1 cellular context compared by ENCODE assay signal in the genomic region with DNA sequence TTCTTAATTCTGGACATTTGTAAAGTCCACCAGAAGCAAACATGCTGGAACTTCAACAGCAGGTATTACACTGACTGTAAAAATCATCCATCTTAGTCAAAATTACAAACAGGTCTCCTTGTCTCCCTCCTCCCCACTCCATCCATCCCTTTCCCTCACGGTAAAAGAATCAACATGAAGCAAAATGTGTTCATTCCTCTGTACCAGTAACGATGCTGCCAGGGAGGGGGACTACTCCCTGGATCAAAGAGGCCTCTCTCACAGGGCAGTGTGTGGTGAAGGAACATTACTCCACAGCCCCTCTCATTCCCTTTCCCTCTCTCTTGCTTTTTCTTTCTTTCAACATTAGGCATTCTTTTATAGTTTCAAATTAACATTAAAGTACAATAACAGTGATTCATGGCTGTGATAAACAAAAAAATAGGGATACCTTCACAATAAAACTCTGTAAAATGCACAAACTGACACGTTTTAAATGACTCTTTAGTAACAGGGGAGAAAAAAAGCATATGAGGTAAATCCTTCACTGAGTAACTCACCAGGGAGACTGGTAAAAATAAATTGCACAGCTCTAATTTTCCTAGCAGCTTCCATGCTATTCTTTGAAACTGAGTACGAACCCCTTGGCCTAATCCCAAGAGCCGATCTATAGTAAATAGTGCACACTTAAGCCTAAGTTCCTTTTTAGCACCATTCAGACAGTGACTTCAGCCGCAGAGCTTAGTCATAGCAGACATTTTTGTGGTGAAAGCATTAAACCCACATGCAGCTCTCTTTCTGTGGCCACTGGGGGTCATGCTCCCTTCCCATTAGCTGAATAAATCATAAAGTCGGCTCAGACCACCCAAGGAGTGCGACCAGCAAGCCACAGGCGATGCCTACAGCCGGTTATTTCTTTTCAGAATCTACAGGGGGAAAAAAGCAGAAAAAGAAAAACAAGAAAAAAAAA.
TF ChIP-seq lines count a peak whose summit lies in the region.

No MANE protein-coding gene starts in this region.

TF ChIP-seq in GM12878, 131 proteins besides CTCF, POLR2A, EP300 and RAD21 (continued from another document and continues in another):
- TF ChIP-seq, protein P1, sequence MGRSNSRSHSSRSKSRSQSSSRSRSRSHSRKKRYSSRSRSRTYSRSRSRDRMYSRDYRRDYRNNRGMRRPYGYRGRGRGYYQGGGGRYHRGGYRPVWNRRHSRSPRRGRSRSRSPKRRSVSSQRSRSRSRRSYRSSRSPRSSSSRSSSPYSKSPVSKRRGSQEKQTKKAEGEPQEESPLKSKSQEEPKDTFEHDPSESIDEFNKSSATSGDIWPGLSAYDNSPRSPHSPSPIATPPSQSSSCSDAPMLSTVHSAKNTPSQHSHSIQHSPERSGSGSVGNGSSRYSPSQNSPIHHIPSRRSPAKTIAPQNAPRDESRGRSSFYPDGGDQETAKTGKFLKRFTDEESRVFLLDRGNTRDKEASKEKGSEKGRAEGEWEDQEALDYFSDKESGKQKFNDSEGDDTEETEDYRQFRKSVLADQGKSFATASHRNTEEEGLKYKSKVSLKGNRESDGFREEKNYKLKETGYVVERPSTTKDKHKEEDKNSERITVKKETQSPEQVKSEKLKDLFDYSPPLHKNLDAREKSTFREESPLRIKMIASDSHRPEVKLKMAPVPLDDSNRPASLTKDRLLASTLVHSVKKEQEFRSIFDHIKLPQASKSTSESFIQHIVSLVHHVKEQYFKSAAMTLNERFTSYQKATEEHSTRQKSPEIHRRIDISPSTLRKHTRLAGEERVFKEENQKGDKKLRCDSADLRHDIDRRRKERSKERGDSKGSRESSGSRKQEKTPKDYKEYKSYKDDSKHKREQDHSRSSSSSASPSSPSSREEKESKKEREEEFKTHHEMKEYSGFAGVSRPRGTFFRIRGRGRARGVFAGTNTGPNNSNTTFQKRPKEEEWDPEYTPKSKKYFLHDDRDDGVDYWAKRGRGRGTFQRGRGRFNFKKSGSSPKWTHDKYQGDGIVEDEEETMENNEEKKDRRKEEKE (IDR thresholded peaks at IDR 0.05): no peak
- TF ChIP-seq, protein P2, sequence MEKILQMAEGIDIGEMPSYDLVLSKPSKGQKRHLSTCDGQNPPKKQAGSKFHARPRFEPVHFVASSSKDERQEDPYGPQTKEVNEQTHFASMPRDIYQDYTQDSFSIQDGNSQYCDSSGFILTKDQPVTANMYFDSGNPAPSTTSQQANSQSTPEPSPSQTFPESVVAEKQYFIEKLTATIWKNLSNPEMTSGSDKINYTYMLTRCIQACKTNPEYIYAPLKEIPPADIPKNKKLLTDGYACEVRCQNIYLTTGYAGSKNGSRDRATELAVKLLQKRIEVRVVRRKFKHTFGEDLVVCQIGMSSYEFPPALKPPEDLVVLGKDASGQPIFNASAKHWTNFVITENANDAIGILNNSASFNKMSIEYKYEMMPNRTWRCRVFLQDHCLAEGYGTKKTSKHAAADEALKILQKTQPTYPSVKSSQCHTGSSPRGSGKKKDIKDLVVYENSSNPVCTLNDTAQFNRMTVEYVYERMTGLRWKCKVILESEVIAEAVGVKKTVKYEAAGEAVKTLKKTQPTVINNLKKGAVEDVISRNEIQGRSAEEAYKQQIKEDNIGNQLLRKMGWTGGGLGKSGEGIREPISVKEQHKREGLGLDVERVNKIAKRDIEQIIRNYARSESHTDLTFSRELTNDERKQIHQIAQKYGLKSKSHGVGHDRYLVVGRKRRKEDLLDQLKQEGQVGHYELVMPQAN (conservative IDR thresholded peaks at IDR 0.05): no peak
- peak; percentile 78 for TF ChIP-seq JUNB (IDR thresholded peaks at IDR 0.05)
- peak; percentile 39; the same call in 1 of the 3 replicates for TF ChIP-seq POU2F2 (IDR thresholded peaks at IDR 0.05; ENCODE audit: borderline replicate concordance, low read depth, low read length)
- TF ChIP-seq YBX1 (IDR thresholded peaks at IDR 0.05): no peak
- TF ChIP-seq SIX5 (IDR thresholded peaks at IDR 0.05; ENCODE audit: low read depth, low read length, severe bottlenecking): no peak
- TF ChIP-seq EGR1 (IDR thresholded peaks at IDR 0.05; ENCODE audit: borderline replicate concordance in 1 of 2, low read depth in 2 of 2, low read length in 2 of 2): no peak
- TF ChIP-seq, protein P3, sequence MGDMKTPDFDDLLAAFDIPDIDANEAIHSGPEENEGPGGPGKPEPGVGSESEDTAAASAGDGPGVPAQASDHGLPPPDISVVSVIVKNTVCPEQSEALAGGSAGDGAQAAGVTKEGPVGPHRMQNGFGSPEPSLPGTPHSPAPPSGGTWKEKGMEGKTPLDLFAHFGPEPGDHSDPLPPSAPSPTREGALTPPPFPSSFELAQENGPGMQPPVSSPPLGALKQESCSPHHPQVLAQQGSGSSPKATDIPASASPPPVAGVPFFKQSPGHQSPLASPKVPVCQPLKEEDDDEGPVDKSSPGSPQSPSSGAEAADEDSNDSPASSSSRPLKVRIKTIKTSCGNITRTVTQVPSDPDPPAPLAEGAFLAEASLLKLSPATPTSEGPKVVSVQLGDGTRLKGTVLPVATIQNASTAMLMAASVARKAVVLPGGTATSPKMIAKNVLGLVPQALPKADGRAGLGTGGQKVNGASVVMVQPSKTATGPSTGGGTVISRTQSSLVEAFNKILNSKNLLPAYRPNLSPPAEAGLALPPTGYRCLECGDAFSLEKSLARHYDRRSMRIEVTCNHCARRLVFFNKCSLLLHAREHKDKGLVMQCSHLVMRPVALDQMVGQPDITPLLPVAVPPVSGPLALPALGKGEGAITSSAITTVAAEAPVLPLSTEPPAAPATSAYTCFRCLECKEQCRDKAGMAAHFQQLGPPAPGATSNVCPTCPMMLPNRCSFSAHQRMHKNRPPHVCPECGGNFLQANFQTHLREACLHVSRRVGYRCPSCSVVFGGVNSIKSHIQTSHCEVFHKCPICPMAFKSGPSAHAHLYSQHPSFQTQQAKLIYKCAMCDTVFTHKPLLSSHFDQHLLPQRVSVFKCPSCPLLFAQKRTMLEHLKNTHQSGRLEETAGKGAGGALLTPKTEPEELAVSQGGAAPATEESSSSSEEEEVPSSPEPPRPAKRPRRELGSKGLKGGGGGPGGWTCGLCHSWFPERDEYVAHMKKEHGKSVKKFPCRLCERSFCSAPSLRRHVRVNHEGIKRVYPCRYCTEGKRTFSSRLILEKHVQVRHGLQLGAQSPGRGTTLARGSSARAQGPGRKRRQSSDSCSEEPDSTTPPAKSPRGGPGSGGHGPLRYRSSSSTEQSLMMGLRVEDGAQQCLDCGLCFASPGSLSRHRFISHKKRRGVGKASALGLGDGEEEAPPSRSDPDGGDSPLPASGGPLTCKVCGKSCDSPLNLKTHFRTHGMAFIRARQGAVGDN (IDR thresholded peaks at IDR 0.05): no peak
- TF ChIP-seq, protein P4, sequence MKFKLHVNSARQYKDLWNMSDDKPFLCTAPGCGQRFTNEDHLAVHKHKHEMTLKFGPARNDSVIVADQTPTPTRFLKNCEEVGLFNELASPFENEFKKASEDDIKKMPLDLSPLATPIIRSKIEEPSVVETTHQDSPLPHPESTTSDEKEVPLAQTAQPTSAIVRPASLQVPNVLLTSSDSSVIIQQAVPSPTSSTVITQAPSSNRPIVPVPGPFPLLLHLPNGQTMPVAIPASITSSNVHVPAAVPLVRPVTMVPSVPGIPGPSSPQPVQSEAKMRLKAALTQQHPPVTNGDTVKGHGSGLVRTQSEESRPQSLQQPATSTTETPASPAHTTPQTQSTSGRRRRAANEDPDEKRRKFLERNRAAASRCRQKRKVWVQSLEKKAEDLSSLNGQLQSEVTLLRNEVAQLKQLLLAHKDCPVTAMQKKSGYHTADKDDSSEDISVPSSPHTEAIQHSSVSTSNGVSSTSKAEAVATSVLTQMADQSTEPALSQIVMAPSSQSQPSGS (IDR thresholded peaks at IDR 0.05; ENCODE audit: low read length): peak; percentile 79; the same call in 1 of the 2 replicates
- no peak for TF ChIP-seq ZNF274 (IDR thresholded peaks at IDR 0.05; ENCODE audit: insufficient read depth, insufficient read length)
- no peak for TF ChIP-seq SUZ12 (IDR thresholded peaks at IDR 0.05; ENCODE audit: unreplicated experiment)
- peak; percentile 64; the same call in 1 of the 2 replicates for TF ChIP-seq BCL11A (IDR thresholded peaks at IDR 0.05; ENCODE audit: low read depth, low read length)
- TF ChIP-seq ASH2L (IDR thresholded peaks at IDR 0.05; ENCODE audit: borderline replicate concordance, low read depth): no peak
- no peak for TF ChIP-seq BHLHE40 (IDR thresholded peaks at IDR 0.05; ENCODE audit: borderline replicate concordance in 1 of 2, low read depth in 2 of 2, low read length in 1 of 2)
- TF ChIP-seq TAF1 (IDR thresholded peaks at IDR 0.05; ENCODE audit: borderline replicate concordance, low read depth, low read length): no peak
- TF ChIP-seq PAX5 (IDR thresholded peaks at IDR 0.05; ENCODE audit: borderline replicate concordance, low read depth, low read length): peak; percentile 30; the same call in 1 of the 2 replicates
- no peak for TF ChIP-seq ZNF207 (IDR thresholded peaks at IDR 0.05; ENCODE audit: borderline replicate concordance)
- TF ChIP-seq, protein P5, sequence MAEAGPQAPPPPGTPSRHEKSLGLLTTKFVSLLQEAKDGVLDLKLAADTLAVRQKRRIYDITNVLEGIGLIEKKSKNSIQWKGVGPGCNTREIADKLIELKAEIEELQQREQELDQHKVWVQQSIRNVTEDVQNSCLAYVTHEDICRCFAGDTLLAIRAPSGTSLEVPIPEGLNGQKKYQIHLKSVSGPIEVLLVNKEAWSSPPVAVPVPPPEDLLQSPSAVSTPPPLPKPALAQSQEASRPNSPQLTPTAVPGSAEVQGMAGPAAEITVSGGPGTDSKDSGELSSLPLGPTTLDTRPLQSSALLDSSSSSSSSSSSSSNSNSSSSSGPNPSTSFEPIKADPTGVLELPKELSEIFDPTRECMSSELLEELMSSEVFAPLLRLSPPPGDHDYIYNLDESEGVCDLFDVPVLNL (IDR thresholded peaks at IDR 0.05; ENCODE audit: low read depth, low read length): no peak
- TF ChIP-seq MEF2B (IDR thresholded peaks at IDR 0.05; ENCODE audit: partially characterized antibody, poor library complexity, severe bottlenecking): no peak
- TF ChIP-seq SMAD5 (IDR thresholded peaks at IDR 0.05; ENCODE audit: low read depth): no peak
- TF ChIP-seq, protein P6, sequence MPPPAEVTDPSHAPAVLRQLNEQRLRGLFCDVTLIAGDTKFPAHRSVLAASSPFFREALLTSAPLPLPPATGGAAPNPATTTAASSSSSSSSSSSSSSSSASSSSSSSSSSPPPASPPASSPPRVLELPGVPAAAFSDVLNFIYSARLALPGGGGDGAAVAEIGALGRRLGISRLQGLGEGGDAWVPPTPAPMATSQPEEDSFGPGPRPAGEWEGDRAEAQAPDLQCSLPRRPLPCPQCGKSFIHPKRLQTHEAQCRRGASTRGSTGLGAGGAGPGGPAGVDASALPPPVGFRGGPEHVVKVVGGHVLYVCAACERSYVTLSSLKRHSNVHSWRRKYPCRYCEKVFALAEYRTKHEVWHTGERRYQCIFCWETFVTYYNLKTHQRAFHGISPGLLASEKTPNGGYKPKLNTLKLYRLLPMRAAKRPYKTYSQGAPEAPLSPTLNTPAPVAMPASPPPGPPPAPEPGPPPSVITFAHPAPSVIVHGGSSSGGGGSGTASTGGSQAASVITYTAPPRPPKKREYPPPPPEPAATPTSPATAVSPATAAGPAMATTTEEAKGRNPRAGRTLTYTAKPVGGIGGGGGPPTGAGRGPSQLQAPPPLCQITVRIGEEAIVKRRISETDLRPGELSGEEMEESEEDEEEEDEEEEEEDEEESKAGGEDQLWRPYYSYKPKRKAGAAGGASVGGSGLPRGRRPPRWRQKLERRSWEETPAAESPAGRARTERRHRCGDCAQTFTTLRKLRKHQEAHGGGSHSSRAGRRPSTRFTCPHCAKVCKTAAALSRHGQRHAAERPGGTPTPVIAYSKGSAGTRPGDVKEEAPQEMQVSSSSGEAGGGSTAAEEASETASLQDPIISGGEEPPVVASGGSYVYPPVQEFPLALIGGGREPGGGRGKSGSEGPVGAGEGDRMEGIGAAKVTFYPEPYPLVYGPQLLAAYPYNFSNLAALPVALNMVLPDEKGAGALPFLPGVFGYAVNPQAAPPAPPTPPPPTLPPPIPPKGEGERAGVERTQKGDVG (CRISPR knock-in tag; IDR thresholded peaks at IDR 0.05): no peak
- TF ChIP-seq, protein P7, sequence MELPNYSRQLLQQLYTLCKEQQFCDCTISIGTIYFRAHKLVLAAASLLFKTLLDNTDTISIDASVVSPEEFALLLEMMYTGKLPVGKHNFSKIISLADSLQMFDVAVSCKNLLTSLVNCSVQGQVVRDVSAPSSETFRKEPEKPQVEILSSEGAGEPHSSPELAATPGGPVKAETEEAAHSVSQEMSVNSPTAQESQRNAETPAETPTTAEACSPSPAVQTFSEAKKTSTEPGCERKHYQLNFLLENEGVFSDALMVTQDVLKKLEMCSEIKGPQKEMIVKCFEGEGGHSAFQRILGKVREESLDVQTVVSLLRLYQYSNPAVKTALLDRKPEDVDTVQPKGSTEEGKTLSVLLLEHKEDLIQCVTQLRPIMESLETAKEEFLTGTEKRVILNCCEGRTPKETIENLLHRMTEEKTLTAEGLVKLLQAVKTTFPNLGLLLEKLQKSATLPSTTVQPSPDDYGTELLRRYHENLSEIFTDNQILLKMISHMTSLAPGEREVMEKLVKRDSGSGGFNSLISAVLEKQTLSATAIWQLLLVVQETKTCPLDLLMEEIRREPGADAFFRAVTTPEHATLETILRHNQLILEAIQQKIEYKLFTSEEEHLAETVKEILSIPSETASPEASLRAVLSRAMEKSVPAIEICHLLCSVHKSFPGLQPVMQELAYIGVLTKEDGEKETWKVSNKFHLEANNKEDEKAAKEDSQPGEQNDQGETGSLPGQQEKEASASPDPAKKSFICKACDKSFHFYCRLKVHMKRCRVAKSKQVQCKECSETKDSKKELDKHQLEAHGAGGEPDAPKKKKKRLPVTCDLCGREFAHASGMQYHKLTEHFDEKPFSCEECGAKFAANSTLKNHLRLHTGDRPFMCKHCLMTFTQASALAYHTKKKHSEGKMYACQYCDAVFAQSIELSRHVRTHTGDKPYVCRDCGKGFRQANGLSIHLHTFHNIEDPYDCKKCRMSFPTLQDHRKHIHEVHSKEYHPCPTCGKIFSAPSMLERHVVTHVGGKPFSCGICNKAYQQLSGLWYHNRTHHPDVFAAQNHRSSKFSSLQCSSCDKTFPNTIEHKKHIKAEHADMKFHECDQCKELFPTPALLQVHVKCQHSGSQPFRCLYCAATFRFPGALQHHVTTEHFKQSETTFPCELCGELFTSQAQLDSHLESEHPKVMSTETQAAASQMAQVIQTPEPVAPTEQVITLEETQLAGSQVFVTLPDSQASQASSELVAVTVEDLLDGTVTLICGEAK (IDR thresholded peaks at IDR 0.05; ENCODE audit: borderline replicate concordance): no peak
- no peak for TF ChIP-seq SUPT20H (IDR thresholded peaks at IDR 0.05; ENCODE audit: borderline replicate concordance, control insufficient read depth, low read depth, low read length)
- TF ChIP-seq STAT1 (conservative IDR thresholded peaks at IDR 0.05): no peak
- no peak for TF ChIP-seq CBX3 (IDR thresholded peaks at IDR 0.05; ENCODE audit: borderline replicate concordance, low read depth)
- peak; percentile 92 for TF ChIP-seq IRF4 (IDR thresholded peaks at IDR 0.05; ENCODE audit: low read depth, low read length)
- TF ChIP-seq RBBP5 (conservative IDR thresholded peaks at IDR 0.05): no peak
